ENCODE assay signal across 19 cellular contexts in the genomic region with DNA sequence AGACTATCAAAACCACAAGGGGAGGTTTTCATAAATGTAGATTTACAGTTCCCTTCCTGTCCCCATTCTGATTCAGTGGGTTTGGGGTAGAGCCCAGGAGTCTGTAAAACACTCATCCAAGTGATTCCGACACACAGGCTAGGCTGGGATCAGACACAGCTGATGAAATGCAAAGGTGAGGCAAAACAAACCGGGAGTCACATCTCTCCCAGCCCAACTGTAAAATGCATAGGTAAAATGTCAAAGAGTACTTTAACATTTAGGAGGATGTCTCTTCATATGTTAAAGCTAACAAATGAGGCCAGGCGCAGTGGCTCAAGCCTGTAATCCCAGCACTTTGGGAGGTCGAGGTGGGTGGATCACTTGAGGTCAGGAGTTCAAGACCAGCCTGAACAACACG. TPM values are rescaled to one million over a fixed set of nuclear protein-coding genes. Genes with fewer than 3 reads are reported as not detected.
DNase-seq lines count a peak whose midpoint lies in the region; ATAC-seq and TF ChIP-seq lines count a peak whose summit lies in the region.
"Had no signal": no experiment of that assay in that cellular context is flagged by ENCODE, and none has a peak within 500 bp of the region (broad histone marks: within the 10 kb centered on the region; RNA-seq: fewer than 3 reads in every experiment).

No MANE protein-coding gene starts in this region.

- intact Hi-C loops in left lung (cut with DNase I), result no loop called here

- H3K4me3 Mint-ChIP-seq in chondrocyte (ENCODE audit: unreplicated experiment), result no peak overlapping the region
- H3K4me3 Mint-ChIP-seq: stimulated activated effector memory CD8-positive, alpha-beta T cell treated with anti-CD3 and anti-CD28 coated beads, Interleukin-12 subunit alpha, Interleukin-12 subunit beta, amount 100 ng/mL, for 72 hours had no signal

- no peak overlapping the region for H3K9ac ChIP-seq in Loucy (ENCODE audit: low read depth, low read length, poor library complexity, severe bottlenecking)

- H3K4me3 ChIP-seq in Loucy (ENCODE audit: low read length, poor library complexity, severe bottlenecking) (no peak overlapping the region), left lung (no peak overlapping the region)

- no peak overlapping the region for H2AFZ ChIP-seq in Loucy (ENCODE audit: low read length)

- peaks cover 61% of the 10 kb centered on the region for H3K4me1 Mint-ChIP-seq in chondrocyte (ENCODE audit: low read depth)
- H3K4me1 Mint-ChIP-seq: stimulated activated effector memory CD8-positive, alpha-beta T cell treated with anti-CD3 and anti-CD28 coated beads, Interleukin-12 subunit alpha, Interleukin-12 subunit beta, amount 100 ng/mL, for 72 hours had no signal

- no peaks in the 10 kb centered on the region for H3K9me3 ChIP-seq in Loucy (ENCODE audit: insufficient read depth, low read depth, low read length)
- H3K9me3 ChIP-seq in left lung, result no peaks in the 10 kb centered on the region

- H3K9me2 ChIP-seq in Loucy (replicated peaks; ENCODE audit: low read depth, low read length), result no peaks in the 10 kb centered on the region

- H3K27me3 Mint-ChIP-seq in chondrocyte (ENCODE audit: low read depth), result no peaks in the 10 kb centered on the region

- no peaks in the 10 kb centered on the region for H3K36me3 ChIP-seq in Loucy (ENCODE audit: insufficient read depth, low read length)
- no peaks in the 10 kb centered on the region for H3K36me3 ChIP-seq in left lung
- H3K36me3 ChIP-seq: brain microvascular endothelial cell had no signal

- TF ChIP-seq CTCF in Loucy (conservative IDR thresholded peaks at IDR 0.05; ENCODE audit: low read length) (no peak), chondrocyte (IDR thresholded peaks at IDR 0.05) (no peak), left lung (IDR thresholded peaks at IDR 0.05) (no peak)

- no peak overlapping the region for H3K27ac ChIP-seq in left lung
- H3K27ac ChIP-seq: brain microvascular endothelial cell had no signal

- peak overlapping the region; percentile 53 for H3K4me2 ChIP-seq in Loucy (ENCODE audit: low read depth, low read length, poor library complexity, severe bottlenecking)

- ATAC-seq in left lung (no peak), GM21619 (IDR thresholded peaks at IDR 0.05; ENCODE audit: unreplicated experiment) (no peak)
- ATAC-seq: stimulated activated effector memory CD8-positive, alpha-beta T cell treated with anti-CD3 and anti-CD28 coated beads, Interleukin-12 subunit alpha, Interleukin-12 subunit beta, amount 100 ng/mL, for 72 hours had no signal

- H3K27me3 ChIP-seq in Loucy (ENCODE audit: insufficient read depth, low read length, poor library complexity, severe bottlenecking) (no peaks in the 10 kb centered on the region), left lung (no peaks in the 10 kb centered on the region)
- H3K27me3 ChIP-seq: brain microvascular endothelial cell had no signal

- no peaks in the 10 kb centered on the region for H3K79me2 ChIP-seq in Loucy (ENCODE audit: insufficient read depth, low read length)

- H3F3A ChIP-seq in Loucy (ENCODE audit: low read depth), result no peaks in the 10 kb centered on the region

- H3K4me1 ChIP-seq in Loucy (ENCODE audit: insufficient read depth, low read length, poor library complexity, severe bottlenecking), result peaks cover 27% of the 10 kb centered on the region
- H3K4me1 ChIP-seq in left lung, result peaks cover 0 to 67% of the 10 kb centered on the region in 2 donors

- no peaks in the 10 kb centered on the region for H3K9me3 Mint-ChIP-seq in chondrocyte (ENCODE audit: low read depth)
- H3K9me3 Mint-ChIP-seq: stimulated activated effector memory CD8-positive, alpha-beta T cell treated with anti-CD3 and anti-CD28 coated beads, Interleukin-12 subunit alpha, Interleukin-12 subunit beta, amount 100 ng/mL, for 72 hours had no signal

- H4K20me1 ChIP-seq in Loucy (ENCODE audit: insufficient read depth, low read length, poor library complexity, severe bottlenecking), result no peaks in the 10 kb centered on the region

- H3K27ac Mint-ChIP-seq in chondrocyte (ENCODE audit: unreplicated experiment), result peak overlapping the region; percentile 78
- H3K27ac Mint-ChIP-seq: stimulated activated effector memory CD8-positive, alpha-beta T cell treated with anti-CD3 and anti-CD28 coated beads, Interleukin-12 subunit alpha, Interleukin-12 subunit beta, amount 100 ng/mL, for 72 hours had no signal

- DNase-seq in EL (peak; percentile 36), chondrocyte (ENCODE audit: low spot score) (no peak), kidney tubule cell (ENCODE audit: low spot score) (peak; percentile 37), SK-N-DZ (ENCODE audit: low spot score) (no peak), left lung (no peak), GM19238 (ENCODE audit: insufficient read length, low spot score) (no peak)
- DNase-seq: activated CD4-positive, CD25-positive, alpha-beta regulatory T cell treated with anti-CD3 and anti-CD28 coated beads, Interleukin-2, amount 50 U/mL, for 72 hours; activated naive CD4-positive, alpha-beta T cell treated with Interleukin-2 at 50 U/mL for 16 hours; brain microvascular endothelial cell; Kasumi-1; midbrain; NCI-H1930; NCI-H524 treated with DMSO at 0.1 percent for 48 hours; nucleus accumbens; T-helper 1 cell; trophoblast cell had no signal

- H3K36me3 Mint-ChIP-seq in chondrocyte (ENCODE audit: low read depth), result peaks cover 3% of the 10 kb centered on the region
- H3K36me3 Mint-ChIP-seq: stimulated activated effector memory CD8-positive, alpha-beta T cell treated with anti-CD3 and anti-CD28 coated beads, Interleukin-12 subunit alpha, Interleukin-12 subunit beta, amount 100 ng/mL, for 72 hours had no signal

RNA-seq across cellular contexts. Expression of a gene that starts 45.0 kb away (rescaled TPM):
- 34.2 to 37.3 TPM (median 34.9 TPM) in 3 replicates for total RNA-seq in chondrocyte
- 14.8 and 15.3 TPM in 2 replicates for polyA plus RNA-seq in SK-N-DZ (2014; cell fraction: cytosol; rRNA removed)
- 12.2 and 13.3 TPM in 2 replicates for polyA plus RNA-seq in SK-N-DZ (2014; cell fraction: nucleus; rRNA removed)
- total RNA-seq in left lung, result 10 to 100 TPM; 18.1 to 25.3 TPM

Comparison
In these comparisons a context has a peak if more than half of its experiments do, and no peak if none do; other contexts are left out.
1. DNase-seq: peak in EL (single experiment) and kidney tubule cell (single experiment); none in chondrocyte (single experiment), SK-N-DZ (single experiment), left lung (0 of 2) and GM19238 (single experiment).